ENCODE assay signal across 8 cellular contexts in the genomic region with DNA sequence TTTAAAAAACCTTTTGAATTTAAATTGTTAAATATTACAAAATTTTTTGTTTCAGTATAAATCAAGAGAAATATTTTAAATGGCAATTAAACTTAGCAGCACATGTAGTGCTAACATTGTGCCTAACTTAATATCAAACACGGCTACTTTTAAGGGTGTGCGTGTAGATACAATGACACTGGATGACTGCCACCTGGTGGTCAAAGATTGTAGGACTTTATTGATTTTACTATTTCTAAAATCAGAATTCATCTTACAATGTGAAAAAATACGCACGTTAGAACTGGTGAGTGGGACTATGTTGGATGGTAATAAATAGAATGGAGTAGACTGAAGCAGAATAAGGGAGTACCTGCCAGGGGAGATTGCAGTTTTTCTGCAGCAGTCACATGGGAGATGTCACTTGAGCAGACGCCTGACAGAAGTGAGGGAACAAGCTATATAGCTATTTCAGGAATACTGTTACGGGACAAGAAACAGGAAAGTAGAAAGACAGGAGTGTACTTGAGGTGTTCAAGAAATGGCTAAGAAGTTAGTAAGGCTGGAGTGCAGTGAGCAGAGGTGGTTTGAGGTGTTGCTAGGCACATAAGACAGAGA. TPM values are rescaled to one million over a fixed set of nuclear protein-coding genes. Genes with fewer than 3 reads are reported as not detected.
DNase-seq lines count a peak whose midpoint lies in the region; ATAC-seq, FAIRE-seq and TF ChIP-seq lines count a peak whose summit lies in the region.

No MANE protein-coding gene starts in this region.

- TF ChIP-seq POLR2A in GM12892 (IDR thresholded peaks at IDR 0.05; ENCODE audit: low read depth, low read length): no peak
- no peak for TF ChIP-seq POLR2A in ovary (IDR thresholded peaks at IDR 0.05)

- CTCF ChIA-PET in BJ (lab: Yijun Ruan, JAX): interaction anchor here (0.6 to 8.7 kb wide), 22 partner anchors 11 to 451 kb away, joined by 3 to 184 read pairs (median 5); no protein-coding TSS in a partner anchor

- POLR2A ChIA-PET in BJ (lab: Charles Lee): no interaction called here

- no peaks in the 10 kb centered on the region for H3K27me3 ChIP-seq in BJ (ENCODE audit: control insufficient read depth, insufficient read depth, low read length)
- no peaks in the 10 kb centered on the region for H3K27me3 ChIP-seq in ovary

- intact Hi-C loops in ovary (cut with DNase I): loop anchor here in 2 of 4 donors (1.0 to 5.0 kb wide), 2 partner anchors 66 kb away; no protein-coding TSS in a partner anchor

- H3K36me3 ChIP-seq in BJ (ENCODE audit: control insufficient read depth, insufficient read depth, low read length) (no peaks in the 10 kb centered on the region), ovary (no peaks in the 10 kb centered on the region)

- no peaks in the 10 kb centered on the region for H3K4me1 ChIP-seq in ovary (ENCODE audit: insufficient read depth)

- no peak overlapping the region for H3K27ac ChIP-seq in ovary

- DNase-seq in BJ (ENCODE audit: low read depth) (no peak), GM12892 (ENCODE audit: insufficient read length) (no peak), NCI-H345 (lab: John Stamatoyannopoulos, UW) (peak; percentile 52), foreskin fibroblast (peak; percentile 40 to 78), ovary (peak in 1 of 5 donors; percentile 50), 8988T (no peak)
- peak; percentile 8 for DNase-seq in activated CD8-positive, alpha-beta memory T cell treated with anti-CD3 and anti-CD28 coated beads, Interleukin-2, amount 50 U/mL, for 24 hours (ENCODE audit: extremely low read depth)

- 40 to 43% (median 43%) methylated on average over 6 of the region's 6 CpGs for WGBS in ovary, 3 donors

- peak; percentile 81 for FAIRE-seq in GM12892 (lab: Jason Lieb, UNC)

- no peak for ATAC-seq in HG02610 (IDR thresholded peaks at IDR 0.05; ENCODE audit: unreplicated experiment)

- no peaks in the 10 kb centered on the region for H3K9me3 ChIP-seq in ovary

- TF ChIP-seq EP300 in ovary (IDR thresholded peaks at IDR 0.05): no peak

- TF ChIP-seq CTCF in BJ (IDR thresholded peaks at IDR 0.05; ENCODE audit: insufficient read depth, low read depth, low read length): peak; percentile 61
- peak; percentile 60 for TF ChIP-seq CTCF in foreskin fibroblast (IDR thresholded peaks at IDR 0.05; ENCODE audit: low read depth, low read length)
- TF ChIP-seq CTCF in ovary (IDR thresholded peaks at IDR 0.05): peak in 2 of 3 donors; percentile 67 to 71

- H3K4me3 ChIP-seq in BJ (ENCODE audit: low read depth, low read length) (no peak overlapping the region), foreskin fibroblast (ENCODE audit: low read depth in 1 of 2, low read length in 2 of 2) (no peak overlapping the region), ovary (no peak overlapping the region)

RNA-seq across cellular contexts. Expression of a gene that starts 52.9 kb away (rescaled TPM):
- polyA plus RNA-seq in BJ (2011; rRNA removed): 8.2 and 10.7 TPM in 2 replicates
- polyA minus RNA-seq in BJ (2011; rRNA and poly(A)+ RNA removed): 8.8 and 13.3 TPM in 2 replicates
- polyA plus RNA-seq in GM12892 (2012; ENCODE audit: missing spikeins): 34.1 TPM
- total RNA-seq in ovary: 10 to 100 TPM; 17.3 to 26.7 (median 22.4) TPM
- polyA plus RNA-seq in ovary: 10 to 100 TPM; 10.1 to 16.5 TPM

Comparison
In these comparisons a context has a peak if more than half of its experiments do, and no peak if none do; other contexts are left out.
1. DNase-seq: peak in NCI-H345 (single experiment), activated CD8-positive, alpha-beta memory T cell treated with anti-CD3 and anti-CD28 coated beads, Interleukin-2, amount 50 U/mL, for 24 hours (single experiment) and foreskin fibroblast (2 of 2); none in BJ (single experiment), GM12892 (single experiment) and 8988T (single experiment).
2. Peak in every context shown above with its lines, with median percentiles within 50 percentile points of each other: CTCF ChIP-seq.